ENCODE assay signal across 32 cellular contexts in genomic region chr11:72397333-72397732, GRCh38.
"Had no signal": no experiment of that assay in that cellular context is flagged by ENCODE, and none has a peak within 500 bp of the region (broad histone marks: within the 10 kb centered on the region; RNA-seq: fewer than 3 reads in every experiment).

No MANE protein-coding gene starts in this region.

- H3K27ac ChIP-seq: VCaP had no signal

- ATAC-seq: activated CD4-positive, alpha-beta T cell treated with anti-CD3 and anti-CD28 coated beads for 36 hours; activated CD4-positive, CD25-positive, alpha-beta regulatory T cell treated with anti-CD3 and anti-CD28 coated beads, Interleukin-2, amount 50 U/mL, for 24 hours; activated CD8-positive, alpha-beta memory T cell treated with anti-CD3 and anti-CD28 coated beads, Interleukin-2, amount 10 ng/mL, durations not matched to agents 7 days and 5 days; activated CD8-positive, alpha-beta T cell treated with anti-CD3 and anti-CD28 coated beads for 36 hours; activated CD8-positive, alpha-beta T cell treated with anti-CD3 and anti-CD28 coated beads, Interleukin-2, amount 10 ng/mL, durations not matched to agents 7 days and 5 days; T-cell; T-helper 17 cell; WTC11 had no signal

- FAIRE-seq: TTC549 had no signal

- DNase-seq: activated B cell treated with CpG ODN at 0.5 μM for 24 hours; activated CD4-positive, alpha-beta memory T cell treated with anti-CD3 and anti-CD28 coated beads for 36 hours; activated CD4-positive, alpha-beta memory T cell treated with anti-CD3 and anti-CD28 coated beads, Interleukin-2, amount 10 ng/mL, durations not matched to agents 7 days and 5 days; activated CD4-positive, alpha-beta T cell treated with anti-CD3 and anti-CD28 coated beads for 1 hour; activated CD4-positive, alpha-beta T cell treated with anti-CD3 and anti-CD28 coated beads for 36 hours; activated CD4-positive, alpha-beta T cell treated with anti-CD3 and anti-CD28 coated beads for 4 hours; activated CD4-positive, alpha-beta T cell treated with anti-CD3 and anti-CD28 coated beads for 48 hours; activated CD4-positive, alpha-beta T cell treated with anti-CD3 and anti-CD28 coated beads, Interleukin-2, amount 10 ng/mL, durations not matched to agents 24 days and 14 days; activated CD4-positive, alpha-beta T cell treated with anti-CD3 and anti-CD28 coated beads, Interleukin-2, amount 10 ng/mL, durations not matched to agents 7 days and 5 days; activated CD4-positive, alpha-beta T cell treated with anti-CD3 and anti-CD28 coated beads, Interleukin-2, amount 50 U/mL, for 1 hour; activated CD4-positive, alpha-beta T cell treated with anti-CD3 and anti-CD28 coated beads, Interleukin-2, amount 50 U/mL, for 4 hours; activated CD4-positive, alpha-beta T cell treated with anti-CD3 and anti-CD28 coated beads, Interleukin-2, amount 50 U/mL, for 48 hours; activated CD4-positive, CD25-positive, alpha-beta regulatory T cell; activated CD4-positive, CD25-positive, alpha-beta regulatory T cell treated with anti-CD3 and anti-CD28 coated beads, Interleukin-2, amount 50 U/mL, for 72 hours; activated CD8-positive, alpha-beta memory T cell treated with anti-CD3 and anti-CD28 coated beads for 24 hours; activated CD8-positive, alpha-beta memory T cell treated with anti-CD3 and anti-CD28 coated beads, Interleukin-2, amount 10 ng/mL, durations not matched to agents 7 days and 5 days; activated CD8-positive, alpha-beta memory T cell treated with anti-CD3 and anti-CD28 coated beads, Interleukin-2, amount 50 U/mL, for 4 hours; activated CD8-positive, alpha-beta memory T cell treated with anti-CD3 and anti-CD28 coated beads, Interleukin-2, amount 50 U/mL, for 48 hours; activated CD8-positive, alpha-beta T cell treated with anti-CD3 and anti-CD28 coated beads for 36 hours; activated CD8-positive, alpha-beta T cell treated with anti-CD3 and anti-CD28 coated beads, Interleukin-2, amount 10 ng/mL, durations not matched to agents 7 days and 5 days; activated T-cell treated with anti-CD3 and anti-CD28 coated beads for 4 hours; T-cell; T-helper 1 cell; T-helper 17 cell; T-helper 2 cell; T-helper 9 cell; T1000; WERI-Rb-1 had no signal
